11 cellular contexts compared by ENCODE assay signal in the genomic region with DNA sequence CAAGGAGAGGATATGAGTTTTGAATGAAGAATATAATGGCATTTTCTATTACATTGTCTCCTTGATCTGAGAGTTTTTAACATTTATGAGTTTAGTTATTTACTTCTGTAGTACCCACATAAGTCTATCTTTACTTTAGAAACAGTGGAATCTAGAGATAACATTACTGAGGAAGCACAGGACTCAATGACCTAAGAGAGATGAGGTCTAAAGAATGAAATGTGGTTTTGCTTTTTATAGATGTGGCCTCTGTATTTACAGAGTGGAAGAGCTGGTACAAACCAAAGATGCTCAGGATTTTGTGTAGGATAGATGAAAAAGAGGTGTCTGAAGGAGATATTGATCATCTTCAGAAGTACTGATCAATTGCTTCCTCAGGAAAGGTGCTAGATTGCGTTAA.
"Had no signal": no experiment of that assay in that cellular context is flagged by ENCODE, and none has a peak within 500 bp of the region (broad histone marks: within the 10 kb centered on the region; RNA-seq: fewer than 3 reads in every experiment).

No MANE protein-coding gene starts in this region.

- H3K27ac ChIP-seq: breast epithelium, foreskin keratinocyte, sigmoid colon had no signal

- H3K36me3 ChIP-seq: breast epithelium, sigmoid colon had no signal

- H3K4me3 ChIP-seq: breast epithelium, sigmoid colon had no signal

- DNase-seq: activated CD4-positive, alpha-beta T cell treated with anti-CD3 and anti-CD28 coated beads, Interleukin-2, amount 50 U/mL, for 1 hour; activated CD4-positive, CD25-positive, alpha-beta regulatory T cell; activated effector memory CD4-positive, alpha-beta T cell treated with Interleukin-2 at 50 U/mL for 16 hours; amygdala; foreskin keratinocyte; mammary epithelial cell; nephron progenitor cell; sigmoid colon; stimulated activated CD4-positive, alpha-beta T cell treated with anti-CD3 and anti-CD28 coated beads, Interleukin-2, amount 100 ng/mL, for 48 hours; stimulated activated naive CD4-positive, alpha-beta T cell treated with Interleukin-2 at 50 U/mL for 16 hours had no signal

- H3K4me1 ChIP-seq: breast epithelium, sigmoid colon had no signal

- H3K27me3 ChIP-seq: breast epithelium, foreskin keratinocyte, sigmoid colon had no signal

- H3K9me3 ChIP-seq: breast epithelium, sigmoid colon had no signal
